ENCODE assay signal across 16 cellular contexts in genomic region chr18:59960272-59960671, GRCh38.
A peak's percentile ranks its signal among the peaks of the same experiment; 100 is the strongest.
DNase-seq lines count a peak whose midpoint lies in the region; ATAC-seq and TF ChIP-seq lines count a peak whose summit lies in the region.
"Had no signal": no experiment of that assay in that cellular context is flagged by ENCODE, and none has a peak within 500 bp of the region (broad histone marks: within the 10 kb centered on the region; RNA-seq: fewer than 3 reads in every experiment).

No MANE protein-coding gene starts in this region.

- H3K27me3 ChIP-seq in OCI-LY1 (ENCODE audit: insufficient read depth, low read length), result no peaks in the 10 kb centered on the region
- H3K27me3 ChIP-seq in foreskin keratinocyte, result no peaks in the 10 kb centered on the region
- no peaks in the 10 kb centered on the region for H3K27me3 ChIP-seq in endodermal cell (ENCODE audit: control insufficient read depth, insufficient read depth, low read length, poor library complexity, severe bottlenecking)

- H3K27me3 Mint-ChIP-seq in endodermal cell (ENCODE audit: insufficient read depth), result no peaks in the 10 kb centered on the region

- H3K9ac ChIP-seq in OCI-LY1 (ENCODE audit: low read length), result no peak overlapping the region
- no peak overlapping the region for H3K9ac ChIP-seq in endodermal cell (ENCODE audit: extremely low read depth, low read length, poor library complexity, severe bottlenecking)

- no peak overlapping the region for H3K4me2 ChIP-seq in OCI-LY1 (ENCODE audit: low read length)
- H3K4me2 ChIP-seq: A549, GM23338 had no signal

- no peaks in the 10 kb centered on the region for H3K79me2 ChIP-seq in OCI-LY1 (ENCODE audit: insufficient read depth, low read length)

- no peak overlapping the region for H2AFZ ChIP-seq in OCI-LY1 (ENCODE audit: low read length)

- no peaks in the 10 kb centered on the region for H4K20me1 ChIP-seq in OCI-LY1 (ENCODE audit: insufficient read depth, low read length)

- H3K4me1 ChIP-seq in OCI-LY1 (ENCODE audit: insufficient read depth, low read length, severe bottlenecking), result peaks cover 65% of the 10 kb centered on the region
- peaks cover 32% of the 10 kb centered on the region for H3K4me1 ChIP-seq in foreskin keratinocyte
- no peaks in the 10 kb centered on the region for H3K4me1 ChIP-seq in endodermal cell (ENCODE audit: control insufficient read depth, insufficient read depth, low read length)

- H3K4me1 Mint-ChIP-seq in endodermal cell, result peaks cover 18% of the 10 kb centered on the region
- H3K4me1 Mint-ChIP-seq: CD14-positive monocyte had no signal

- H3K4me3 ChIP-seq in GM12865 (ENCODE audit: low read depth, low read length) (no peak overlapping the region), OCI-LY1 (ENCODE audit: low read depth, low read length, poor library complexity, severe bottlenecking) (no peak overlapping the region), endodermal cell (ENCODE audit: low read length) (no peak overlapping the region)
- H3K4me3 ChIP-seq: A549, GM23338 had no signal

- peak overlapping the region; percentile 97 for H3K27ac ChIP-seq in OCI-LY1 (ENCODE audit: low read depth, low read length, poor library complexity, severe bottlenecking)
- H3K27ac ChIP-seq in foreskin keratinocyte, result peak overlapping the region; percentile 4
- no peak overlapping the region for H3K27ac ChIP-seq in endodermal cell (ENCODE audit: low read depth, low read length)
- H3K27ac ChIP-seq: A549 had no signal

- ATAC-seq in HG02798 (IDR thresholded peaks at IDR 0.05; ENCODE audit: poor library complexity, unreplicated experiment) (peak; percentile 27), foreskin keratinocyte (no peak), HG02973 (IDR thresholded peaks at IDR 0.05; ENCODE audit: unreplicated experiment) (no peak)
- ATAC-seq: A549, GM23338 had no signal

- H3K9me3 ChIP-seq in OCI-LY1 (ENCODE audit: low read length) (no peaks in the 10 kb centered on the region), endodermal cell (ENCODE audit: control insufficient read depth, low read length) (no peaks in the 10 kb centered on the region)
- H3K9me3 ChIP-seq: A549 had no signal

- no peak for TF ChIP-seq CTCF in GM12865 (IDR thresholded peaks at IDR 0.05; ENCODE audit: insufficient read depth, low read depth, low read length, missing control alignments)
- TF ChIP-seq CTCF in OCI-LY1 (IDR thresholded peaks at IDR 0.05; ENCODE audit: low read length), result no peak
- TF ChIP-seq CTCF in foreskin keratinocyte (conservative IDR thresholded peaks at IDR 0.05), result no peak
- no peak for TF ChIP-seq CTCF in endodermal cell (conservative IDR thresholded peaks at IDR 0.05)

- H3K36me3 ChIP-seq in OCI-LY1 (ENCODE audit: insufficient read depth, low read length) (no peaks in the 10 kb centered on the region), endodermal cell (ENCODE audit: control insufficient read depth, insufficient read depth, low read length) (no peaks in the 10 kb centered on the region)

- no peak overlapping the region for H3K4me3 Mint-ChIP-seq in endodermal cell
- H3K4me3 Mint-ChIP-seq: CD14-positive monocyte, GM23338, HFFc6 had no signal

- peak; percentile 25 for DNase-seq in GM12865 (ENCODE audit: low read depth)
- DNase-seq in foreskin keratinocyte, result no peak
- DNase-seq in NCI-H187 (lab: John Stamatoyannopoulos, UW), result no peak
- DNase-seq in activated T-cell treated with anti-CD3 and anti-CD28 coated beads, Interleukin-2, amount 50 U/mL, for 48 hours, result no peak
- no peak for DNase-seq in endodermal cell
- DNase-seq: HFFc6; NCI-H2227 treated with DMSO at 0.1 percent for 48 hours; NCI-H524 treated with DMSO at 0.1 percent for 48 hours; NK-92 treated with Interleukin-12 subunit alpha and Interleukin-12 subunit beta, amount 100 ng/mL, for 24 hours; Right ventricle myocardium superior had no signal

- no peak overlapping the region for H3K27ac Mint-ChIP-seq in endodermal cell
- H3K27ac Mint-ChIP-seq: CD14-positive monocyte, GM23338, HFFc6 had no signal

- no peaks in the 10 kb centered on the region for H3F3A ChIP-seq in OCI-LY1 (ENCODE audit: insufficient read depth, low read length)

- no peaks in the 10 kb centered on the region for H3K9me3 Mint-ChIP-seq in endodermal cell
- H3K9me3 Mint-ChIP-seq: CD14-positive monocyte, GM23338, HFFc6 had no signal

- no peaks in the 10 kb centered on the region for H3K9me2 ChIP-seq in OCI-LY1 (ENCODE audit: low read depth, low read length)

- 100% methylated on average over 1 of the region's 2 CpGs for WGBS in endodermal cell (ENCODE audit: insufficient coverage in 1 of 2, insufficient read length in 1 of 2), 2 experiments

- H3K36me3 Mint-ChIP-seq in endodermal cell (ENCODE audit: low read depth), result no peaks in the 10 kb centered on the region
- H3K36me3 Mint-ChIP-seq: CD14-positive monocyte had no signal
